Comparison of ENCODE assay signal across 1 cellular context in genomic region chr1:220784751-220785150, GRCh38.
TF ChIP-seq lines count a peak whose summit lies in the region.

No MANE protein-coding gene starts in this region.

TF ChIP-seq in SK-N-SH treated with all-trans-retinoic acid at 6 μM for 48 hours, 23 proteins besides CTCF, POLR2A, EP300 and RAD21 (continued from another document):
- TF ChIP-seq SNAI2 (CRISPR knock-in tag; IDR thresholded peaks at IDR 0.05) = no peak
- TF ChIP-seq ISL1 (CRISPR knock-in tag; IDR thresholded peaks at IDR 0.05) = no peak
- TF ChIP-seq GLIS3 (CRISPR knock-in tag; IDR thresholded peaks at IDR 0.05) = no peak
- no peak for TF ChIP-seq CSRNP3 (CRISPR knock-in tag; IDR thresholded peaks at IDR 0.05)
- TF ChIP-seq PPARA (CRISPR knock-in tag; IDR thresholded peaks at IDR 0.05; ENCODE audit: borderline replicate concordance) = no peak
TF ChIP-seq in SK-N-SH treated with all-trans-retinoic acid at 6 μM for 48 hours: peak in this region for 0.
